ENCODE assay signal across 8 cellular contexts in genomic region chr20:35663813-35664543, GRCh38. TPM values are rescaled to one million over a fixed set of nuclear protein-coding genes. Genes with fewer than 3 reads are reported as not detected.
DNase-seq lines count a peak whose midpoint lies in the region; ATAC-seq and TF ChIP-seq lines count a peak whose summit lies in the region.

No MANE protein-coding gene starts in this region.

- H3K9me3 Mint-ChIP-seq in T-cell: no peaks in the 10 kb centered on the region

- no peaks in the 10 kb centered on the region for H3K27me3 ChIP-seq in hepatocyte
- no peaks in the 10 kb centered on the region for H3K27me3 ChIP-seq in skeletal muscle tissue (ENCODE audit: control insufficient read depth in 3 of 3, insufficient read depth in 3 of 3, low read length in 3 of 3)

- H2AFZ ChIP-seq in hepatocyte: peak overlapping the region; percentile 36

- H3K4me2 ChIP-seq in hepatocyte: peak overlapping the region; percentile 97

- peak overlapping the region; percentile 99 for H3K27ac Mint-ChIP-seq in T-cell

- H3K36me3 ChIP-seq in hepatocyte (replicated peaks; ENCODE audit: insufficient read depth, low read depth) (no peaks in the 10 kb centered on the region), skeletal muscle tissue (ENCODE audit: control insufficient read depth in 3 of 3, insufficient read depth in 3 of 3, low read length in 3 of 3) (peaks cover 4 to 6% (median 4%) of the 10 kb centered on the region in 3 donors)

- peaks cover 48% of the 10 kb centered on the region for H4K20me1 ChIP-seq in hepatocyte (ENCODE audit: insufficient read depth, poor library complexity, severe bottlenecking)

- H3K79me2 ChIP-seq in hepatocyte: peaks cover 56% of the 10 kb centered on the region

- no peaks in the 10 kb centered on the region for H3K9me3 ChIP-seq in hepatocyte (ENCODE audit: low read depth)
- no peaks in the 10 kb centered on the region for H3K9me3 ChIP-seq in skeletal muscle tissue (ENCODE audit: control insufficient read depth in 3 of 3, low read length in 3 of 3)

- H3K27ac ChIP-seq in hepatocyte: peak overlapping the region; percentile 94
- peak overlapping the region; percentile 98 for H3K27ac ChIP-seq in skeletal muscle tissue (ENCODE audit: low read depth, low read length)

- no peaks in the 10 kb centered on the region for H3K9me2 ChIP-seq in hepatocyte (replicated peaks; ENCODE audit: insufficient read depth)

- POLR2A ChIA-PET in T-cell (lab: Charles Lee): interaction anchor here (0.5 to 2.0 kb wide), 13 partner anchors 19 to 1820 kb away, joined by 3 to 13 read pairs (median 4); partner anchors contain the start of genes RBM39 (in 2 of the 2) and SPAG4 (in 2 of the 2)

- H3K4me3 Mint-ChIP-seq in T-cell: peak overlapping the region; percentile 92 to 95 (median 93)

- CTCF ChIA-PET in T-cell (lab: Charles Lee): interaction anchor here in 1 of 2 donors (0.8 to 2.9 kb wide), 4 partner anchors 17 to 48 kb away, joined by 3 to 13 read pairs (median 6); partner anchors contain the start of gene SPAG4

- H3K36me3 Mint-ChIP-seq in T-cell: peaks cover 8% of the 10 kb centered on the region

- 1% methylated on average over 25 of the region's 25 CpGs for WGBS in hepatocyte (ENCODE audit: low lambda C conversion rate, missing lambda C conversion rate)

- no peaks in the 10 kb centered on the region for H3K27me3 Mint-ChIP-seq in T-cell

- H3K9ac ChIP-seq in skeletal muscle tissue (ENCODE audit: low read depth in 1 of 3, low read length in 3 of 3): peak overlapping the region; percentile 99 to 100 (median 100)

- ATAC-seq in GM21576 (IDR thresholded peaks at IDR 0.05; ENCODE audit: unreplicated experiment) (peak; percentile 29), T-cell (replicated peaks in 1 of 4) (peak; percentile 55 to 68 (median 63))

- peaks cover 54 to 57% (median 56%) of the 10 kb centered on the region in 3 donors for H3K4me1 Mint-ChIP-seq in T-cell

- H3K4me3 ChIP-seq in Jurkat, Clone E6-1 (ENCODE audit: low read length): peak overlapping the region; percentile 98
- H3K4me3 ChIP-seq in hepatocyte (peak overlapping the region; percentile 94), skeletal muscle tissue (ENCODE audit: low read length in 3 of 3) (peak overlapping the region; percentile 99)

- DNase-seq in Daoy (ENCODE audit: low read depth) (peak; percentile 27), T-cell (peak; percentile 46 to 79 (median 66)), amniotic epithelial cell (ENCODE audit: low read depth) (peak; percentile 13), hepatocyte (ENCODE audit: low spot score) (peak; percentile 68), T1000 (lab: John Stamatoyannopoulos, UW) (no peak)
- DNase-seq in Jurkat, Clone E6-1 (ENCODE audit: low read depth, low spot score): peak; percentile 27

- no peak for TF ChIP-seq CTCF in hepatocyte (IDR thresholded peaks at IDR 0.05; ENCODE audit: poor library complexity)

- H3K4me1 ChIP-seq in hepatocyte (ENCODE audit: insufficient read depth): peaks cover 22% of the 10 kb centered on the region
- peaks cover 25 to 38% (median 32%) of the 10 kb centered on the region in 3 donors for H3K4me1 ChIP-seq in skeletal muscle tissue (ENCODE audit: control insufficient read depth in 3 of 3, insufficient read depth in 3 of 3, low read length in 3 of 3)

RNA-seq across cellular contexts. Expression of gene CPNE1, which starts 0.7 kb away (rescaled TPM):
- 64.5 and 87.8 TPM in 2 replicates for total RNA-seq in Daoy (2014; rRNA removed; shearing (Covaris generic))
- 87.7 TPM for polyA plus RNA-seq in Jurkat, Clone E6-1 (2012; ENCODE audit: insufficient read depth, insufficient read length)
- total RNA-seq in T-cell (100 to 1,000 TPM; 284 to 408 (median 324) TPM), hepatocyte (66.9 and 68.9 TPM in 2 replicates), skeletal muscle tissue (116 TPM)
- polyA plus RNA-seq in hepatocyte: 91.1 and 93.4 TPM in 2 replicates

RNA-seq across cellular contexts. Expression of gene RBM12, which starts 0.7 kb away (rescaled TPM):
- total RNA-seq in Daoy (2014; rRNA removed; shearing (Covaris generic)): 49.6 and 57.8 TPM in 2 replicates
- 99.2 TPM for polyA plus RNA-seq in Jurkat, Clone E6-1 (2012; ENCODE audit: insufficient read depth, insufficient read length)
- total RNA-seq in T-cell (100 to 1,000 TPM in 3 of 5 donors, 10 to 100 TPM in 2; 89.5 to 113 (median 109) TPM), hepatocyte (53.7 and 57.3 TPM in 2 replicates), skeletal muscle tissue (38.6 TPM)
- polyA plus RNA-seq in hepatocyte: 20.6 and 22.5 TPM in 2 replicates

RNA-seq across cellular contexts. Expression of gene NFS1, which starts 35.2 kb away (rescaled TPM):
- 25.8 and 29.5 TPM in 2 replicates for total RNA-seq in Daoy (2014; rRNA removed; shearing (Covaris generic))
- polyA plus RNA-seq in Jurkat, Clone E6-1 (2012; ENCODE audit: insufficient read depth, insufficient read length): 47.9 TPM
- total RNA-seq in T-cell: 10 to 100 TPM; 17.7 to 33.5 (median 31.2) TPM
- total RNA-seq in hepatocyte: 48.5 and 49.0 TPM in 2 replicates
- polyA plus RNA-seq in hepatocyte: 30.2 and 38.1 TPM in 2 replicates
- total RNA-seq in skeletal muscle tissue: 11.5 TPM

RNA-seq across cellular contexts. Expression of gene ROMO1, which starts 35.2 kb away (rescaled TPM):
- total RNA-seq in Daoy (2014; rRNA removed; shearing (Covaris generic)): 435 and 443 TPM in 2 replicates
- 347 TPM for polyA plus RNA-seq in Jurkat, Clone E6-1 (2012; ENCODE audit: insufficient read depth, insufficient read length)
- 10 to 100 TPM; 38.4 to 79.7 (median 62.5) TPM for total RNA-seq in T-cell
- 285 and 383 TPM in 2 replicates for total RNA-seq in hepatocyte
- polyA plus RNA-seq in hepatocyte: 629 and 634 TPM in 2 replicates
- 103 TPM for total RNA-seq in skeletal muscle tissue

RNA-seq across cellular contexts. Expression of gene SPAG4, which starts 48.3 kb away (rescaled TPM):
- 0.17 TPM in 1 of 2 replicates, not detected in the other for total RNA-seq in Daoy (2014; rRNA removed; shearing (Covaris generic))
- polyA plus RNA-seq in Jurkat, Clone E6-1 (2012; ENCODE audit: insufficient read depth, insufficient read length): 2.8 TPM
- total RNA-seq in T-cell (10 to 100 TPM in 2 of 5 donors, 1 to 10 TPM in 1, under 1 TPM in 2; 0.76 to 26.4 (median 1.2) TPM), hepatocyte (7.9 and 11.0 TPM in 2 replicates), skeletal muscle tissue (1.0 TPM)
- polyA plus RNA-seq in hepatocyte: 6.6 and 10.5 TPM in 2 replicates
